Comparison of ENCODE assay signal across 21 cellular contexts in genomic region chr14:76742961-76743360, GRCh38. TPM values are rescaled to one million over a fixed set of nuclear protein-coding genes. Genes with fewer than 3 reads are reported as not detected.
DNase-seq lines count a peak whose midpoint lies in the region; ATAC-seq and TF ChIP-seq lines count a peak whose summit lies in the region.
"Had no signal": no experiment of that assay in that cellular context is flagged by ENCODE, and none has a peak within 500 bp of the region (broad histone marks: within the 10 kb centered on the region; RNA-seq: fewer than 3 reads in every experiment).

No MANE protein-coding gene starts in this region.

- H3K9me3 ChIP-seq in esophagus muscularis mucosa: peaks cover 0 to 17% (median 15%) of the 10 kb centered on the region in 4 donors

- no peaks in the 10 kb centered on the region for H3K27me3 ChIP-seq in esophagus muscularis mucosa
- H3K27me3 ChIP-seq: ascending aorta, uterus had no signal

- POLR2A ChIA-PET in RWPE1 (lab: Yijun Ruan, JAX; ENCODE audit: low non-redundant PET): no interaction called here

- H3K27ac ChIP-seq in RWPE1 (no peak overlapping the region), esophagus muscularis mucosa (replicated peaks in 1 of 4) (no peak overlapping the region)
- H3K27ac ChIP-seq: A549, ascending aorta, uterus had no signal

- ATAC-seq in HG02642 (IDR thresholded peaks at IDR 0.05; ENCODE audit: poor library complexity, unreplicated experiment) (no peak), GM21423 (IDR thresholded peaks at IDR 0.05; ENCODE audit: unreplicated experiment) (no peak)
- ATAC-seq: A549; activated CD4-positive, CD25-positive, alpha-beta regulatory T cell treated with anti-CD3 and anti-CD28 coated beads, Interleukin-2, amount 50 U/mL, for 24 hours; Panc1; stimulated activated naive CD8-positive, alpha-beta T cell treated with anti-CD3 and anti-CD28 coated beads, Interleukin-15, amount 100 ng/mL, for 72 hours; T-cell had no signal

- H3K4me3 ChIP-seq in esophagus muscularis mucosa: no peak overlapping the region
- H3K4me3 ChIP-seq: A549, ascending aorta, uterus had no signal

- DNase-seq in A172 (ENCODE audit: low spot score) (peak; percentile 26), KBM-7 (peak; percentile 88), RWPE1 (ENCODE audit: low spot score) (peak; percentile 34), dermis blood vessel endothelial cell (peak; percentile 39), esophagus muscularis mucosa (ENCODE audit: extremely low spot score) (no peak), HK-2 (ENCODE audit: unreplicated experiment) (no peak)
- DNase-seq: activated CD8-positive, alpha-beta memory T cell treated with anti-CD3 and anti-CD28 coated beads, Interleukin-2, amount 50 U/mL, for 4 hours; activated naive CD4-positive, alpha-beta T cell treated with Interleukin-2 at 50 U/mL for 16 hours; CD4-positive, CD25-positive, alpha-beta regulatory T cell; cortex of kidney; NCI-H1694 treated with DMSO at 0.1 percent for 48 hours; NCI-H510A treated with DMSO at 0.1 percent for 48 hours; stimulated activated naive CD8-positive, alpha-beta T cell treated with anti-CD3 and anti-CD28 coated beads, Interleukin-15, amount 100 ng/mL, for 72 hours; T-cell; uterus had no signal

- CTCF ChIA-PET in RWPE1 (lab: Yijun Ruan, JAX): interaction anchor here (0.7 kb wide), 1 partner anchor 19 kb away, joined by 3 read pairs; no protein-coding TSS in a partner anchor

- WGBS in esophagus muscularis mucosa: 94% methylated on average over 7 of the region's 7 CpGs

- TF ChIP-seq CTCF in RWPE1 (conservative IDR thresholded peaks at IDR 0.05; ENCODE audit: low read depth) (no peak), esophagus muscularis mucosa (IDR thresholded peaks at IDR 0.05) (no peak)

- H3K36me3 ChIP-seq in esophagus muscularis mucosa: peaks cover 0 to 10% (median 0%) of the 10 kb centered on the region in 4 donors
- H3K36me3 ChIP-seq: ascending aorta, uterus had no signal

- in situ Hi-C loops in KBM-7 (cut with MboI; ENCODE audit: low pct_unique_long_range_greater_than_20kb, low sequenced_read_pairs): no loop called here

- H3K4me1 ChIP-seq in esophagus muscularis mucosa: no peaks in the 10 kb centered on the region
- H3K4me1 ChIP-seq: A549, ascending aorta, uterus had no signal

- no peak for TF ChIP-seq POLR2A in esophagus muscularis mucosa (IDR thresholded peaks at IDR 0.05; ENCODE audit: low read depth)

- TF ChIP-seq EP300 in esophagus muscularis mucosa (IDR thresholded peaks at IDR 0.05): no peak

- intact Hi-C loops in esophagus muscularis mucosa (cut with DNase I): no loop called here

RNA-seq across cellular contexts. Expression of gene VASH1, which starts 18.3 kb away (rescaled TPM):
- total RNA-seq in A172 (2014; rRNA removed; shearing (Covaris generic)): 2.9 and 3.5 TPM in 2 replicates
- total RNA-seq in dermis blood vessel endothelial cell (97.0 and 97.9 TPM in 2 replicates), esophagus muscularis mucosa (10 to 100 TPM in 2 of 4 donors, 1 to 10 TPM in 2; 5.6 to 17.5 (median 9.2) TPM)

Comparison
In these comparisons a context has a peak if more than half of its experiments do, and no peak if none do; other contexts are left out.
1. DNase-seq: peak in A172 (single experiment), KBM-7 (single experiment), RWPE1 (single experiment) and dermis blood vessel endothelial cell (single experiment); none in esophagus muscularis mucosa (single experiment) and HK-2 (single experiment).